17 cellular contexts compared by ENCODE assay signal in the genomic region with DNA sequence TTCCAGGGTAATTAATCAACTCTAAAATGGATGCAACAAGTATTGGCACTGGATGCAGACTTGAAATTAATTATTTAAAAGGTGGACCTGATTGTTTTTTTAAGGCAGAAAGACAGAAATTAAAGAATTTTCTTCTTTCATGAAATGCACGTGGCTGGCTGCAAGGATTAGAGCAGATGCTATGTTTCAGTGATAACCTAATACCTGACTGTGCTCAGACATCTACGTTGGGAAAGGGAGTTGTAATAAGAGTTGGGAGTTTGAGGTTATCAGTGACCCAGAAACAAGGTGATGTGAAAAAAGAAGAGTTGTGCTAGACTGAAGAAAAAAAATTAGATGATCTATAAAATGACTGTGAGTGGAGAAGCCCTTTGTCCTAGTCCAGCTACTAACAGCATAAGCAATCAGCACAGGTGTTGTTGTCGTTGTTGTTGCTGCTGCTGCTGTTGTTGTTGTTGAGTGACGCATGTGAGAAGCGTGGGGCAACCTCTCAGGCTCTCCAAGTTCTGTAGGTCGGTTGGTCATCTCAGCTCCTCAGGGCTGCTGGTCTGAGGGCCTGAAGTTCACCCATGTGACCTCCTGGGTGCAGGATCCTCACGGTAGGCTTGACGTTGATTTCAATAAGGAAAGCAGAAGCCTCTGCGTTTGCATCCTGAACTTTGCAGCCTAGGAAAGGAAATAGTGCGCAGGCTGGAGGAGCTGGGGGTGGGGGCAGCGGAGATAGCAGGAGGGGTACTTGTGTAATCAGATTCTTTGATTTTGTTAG. TPM values are rescaled to one million over a fixed set of nuclear protein-coding genes. Genes with fewer than 3 reads are reported as not detected.
DNase-seq lines count a peak whose midpoint lies in the region; ATAC-seq and TF ChIP-seq lines count a peak whose summit lies in the region.
"Had no signal": no experiment of that assay in that cellular context is flagged by ENCODE, and none has a peak within 500 bp of the region (broad histone marks: within the 10 kb centered on the region; RNA-seq: fewer than 3 reads in every experiment).

No MANE protein-coding gene starts in this region.

- peaks cover 5% of the 10 kb centered on the region; the same call in 1 of the 2 replicates for H3K36me3 ChIP-seq in HAP-1 (replicated peaks)
- no peaks in the 10 kb centered on the region for H3K36me3 ChIP-seq in neural progenitor cell
- H3K36me3 ChIP-seq in heart right ventricle: no peaks in the 10 kb centered on the region
- H3K36me3 ChIP-seq: esophagus squamous epithelium, upper lobe of left lung had no signal

- no peaks in the 10 kb centered on the region for H3K9me3 ChIP-seq in HAP-1
- no peaks in the 10 kb centered on the region for H3K9me3 ChIP-seq in neural progenitor cell (ENCODE audit: low read depth)
- no peaks in the 10 kb centered on the region for H3K9me3 ChIP-seq in heart right ventricle
- H3K9me3 ChIP-seq: esophagus squamous epithelium, upper lobe of left lung had no signal

- peaks cover 65% of the 10 kb centered on the region for H3K27me3 Mint-ChIP-seq in neural progenitor cell (ENCODE audit: insufficient read depth, low read depth)
- H3K27me3 Mint-ChIP-seq in activated CD4-positive, alpha-beta T cell treated with anti-CD3 and anti-CD28 coated beads for 36 hours: peaks cover 79% of the 10 kb centered on the region

- no peaks in the 10 kb centered on the region for H3K9me3 Mint-ChIP-seq in neural progenitor cell
- no peaks in the 10 kb centered on the region for H3K9me3 Mint-ChIP-seq in activated CD4-positive, alpha-beta T cell treated with anti-CD3 and anti-CD28 coated beads for 36 hours (ENCODE audit: low read depth)

- POLR2A ChIA-PET in activated CD4-positive, alpha-beta T cell treated with anti-CD3 and anti-CD28 coated beads for 36 hours (lab: Charles Lee): no interaction called here

- no peak for ATAC-seq in activated CD4-positive, alpha-beta T cell treated with anti-CD3 and anti-CD28 coated beads for 36 hours
- ATAC-seq in HG02938 (IDR thresholded peaks at IDR 0.05; ENCODE audit: unreplicated experiment): no peak
- no peak for ATAC-seq in HG02981 (IDR thresholded peaks at IDR 0.05; ENCODE audit: unreplicated experiment)
- ATAC-seq in heart right ventricle: no peak
- ATAC-seq: HCT116 had no signal

- peaks cover 98% of the 10 kb centered on the region for H4K20me1 ChIP-seq in neural progenitor cell (ENCODE audit: low read depth)

- peaks cover 53% of the 10 kb centered on the region for H3F3A ChIP-seq in neural progenitor cell (ENCODE audit: low read depth)

- H3K27me3 ChIP-seq in HAP-1 (ENCODE audit: low read depth): no peaks in the 10 kb centered on the region
- H3K27me3 ChIP-seq in neural progenitor cell: peaks cover 100% of the 10 kb centered on the region
- peaks cover 62 to 100% (median 100%) of the 10 kb centered on the region in 7 donors for H3K27me3 ChIP-seq in heart right ventricle

- CTCF ChIA-PET in activated CD4-positive, alpha-beta T cell treated with anti-CD3 and anti-CD28 coated beads for 36 hours (lab: Charles Lee): interaction anchor here (2.1 to 2.9 kb wide), 2 partner anchors 12 to 14 kb away, joined by 5 to 22 read pairs; no protein-coding TSS in a partner anchor

- H3K36me3 Mint-ChIP-seq in neural progenitor cell: peaks cover 28% of the 10 kb centered on the region
- H3K36me3 Mint-ChIP-seq in activated CD4-positive, alpha-beta T cell treated with anti-CD3 and anti-CD28 coated beads for 36 hours (ENCODE audit: low read depth): no peaks in the 10 kb centered on the region

- peak overlapping the region; percentile 33 for H3K4me3 ChIP-seq in HAP-1
- H3K4me3 ChIP-seq in neural progenitor cell: peak overlapping the region; percentile 41
- peak overlapping the region in 5 of 10 donors; percentile 3 to 44 (median 32) for H3K4me3 ChIP-seq in heart right ventricle
- H3K4me3 ChIP-seq: upper lobe of left lung had no signal

- H3K4me1 Mint-ChIP-seq in neural progenitor cell: peaks cover 70% of the 10 kb centered on the region
- peaks cover 13% of the 10 kb centered on the region for H3K4me1 Mint-ChIP-seq in activated CD4-positive, alpha-beta T cell treated with anti-CD3 and anti-CD28 coated beads for 36 hours

- H3K4me1 ChIP-seq in HAP-1 (peaks cover 25% of the 10 kb centered on the region), neural progenitor cell (peaks cover 18% of the 10 kb centered on the region), heart right ventricle (peaks cover 0 to 33% (median 18%) of the 10 kb centered on the region in 9 donors)

- no peak overlapping the region for H2AFZ ChIP-seq in neural progenitor cell (replicated peaks)

- in situ Hi-C loops in HAP-1 (cut with MboI; ENCODE audit: low sequenced_read_pairs): loop anchor here (25.0 kb wide), 1 partner anchor 476 kb away; a partner anchor contains a TSS

- H3K4me3 Mint-ChIP-seq in neural progenitor cell: peak overlapping the region; percentile 93
- no peak overlapping the region for H3K4me3 Mint-ChIP-seq in activated CD4-positive, alpha-beta T cell treated with anti-CD3 and anti-CD28 coated beads for 36 hours

- intact Hi-C loops in activated CD4-positive, alpha-beta T cell treated with anti-CD3 and anti-CD28 coated beads for 36 hours (cut with DNase I, micrococcal nuclease): no loop called here
- intact Hi-C loops in heart right ventricle (cut with DNase I): no loop called here

- no peak overlapping the region for H3K9ac ChIP-seq in neural progenitor cell

- TF ChIP-seq CTCF in neural progenitor cell (IDR thresholded peaks at IDR 0.05): no peak
- no peak for TF ChIP-seq CTCF in heart right ventricle (IDR thresholded peaks at IDR 0.05)

- H3K79me2 ChIP-seq in neural progenitor cell (ENCODE audit: low read depth): no peaks in the 10 kb centered on the region

- H3K27ac ChIP-seq in neural progenitor cell (no peak overlapping the region), heart right ventricle (no peak overlapping the region)
- H3K27ac ChIP-seq: C4-2B, esophagus squamous epithelium, upper lobe of left lung had no signal

- 3 to 5% methylated on average over 11 of the region's 11 CpGs for WGBS in heart right ventricle, 2 donors

- peak; percentile 42 for DNase-seq in Ammon's horn (ENCODE audit: low spot score)
- DNase-seq in HAP-1 (ENCODE audit: low spot score in 2 of 2): peak; percentile 16 to 54
- peak; percentile 45 for DNase-seq in fibroblast of gingiva (ENCODE audit: low read depth)
- peak; percentile 47 for DNase-seq in neural progenitor cell (ENCODE audit: low spot score)
- DNase-seq in activated CD4-positive, alpha-beta T cell treated with anti-CD3 and anti-CD28 coated beads for 36 hours: no peak
- DNase-seq in heart right ventricle: no peak
- DNase-seq: esophagus squamous epithelium, Kasumi-1 had no signal

- H3K27ac Mint-ChIP-seq in neural progenitor cell: peak overlapping the region; percentile 99
- H3K27ac Mint-ChIP-seq in activated CD4-positive, alpha-beta T cell treated with anti-CD3 and anti-CD28 coated beads for 36 hours: no peak overlapping the region

- H3K4me2 ChIP-seq in neural progenitor cell: peak overlapping the region; percentile 84

RNA-seq across cellular contexts. Expression of a gene that starts 7.6 kb away (rescaled TPM):
- total RNA-seq in neural progenitor cell (ENCODE audit: low replicate concordance) (0.25 TPM in 1 of 2 replicates, not detected in the other), heart right ventricle (under 1 TPM in 5 of 10 donors, not detected in 5; 0.08 to 0.61 (median 0.12) TPM)
- total RNA-seq in activated CD4-positive, alpha-beta T cell treated with anti-CD3 and anti-CD28 coated beads for 36 hours: not detected
- polyA plus RNA-seq in heart right ventricle: under 1 TPM; 0.04 to 0.59 TPM
- total RNA-seq: bronchial epithelial cell, pulmonary artery endothelial cell, RPMI7951, upper lobe of left lung had no signal
- polyA plus RNA-seq: keratinocyte had no signal

Comparison
In these comparisons a context has a peak if more than half of its experiments do, and no peak if none do; other contexts are left out.
1. DNase-seq: peak in Ammon's horn (single experiment), HAP-1 (2 of 2), fibroblast of gingiva (single experiment) and neural progenitor cell (single experiment); none in activated CD4-positive, alpha-beta T cell treated with anti-CD3 and anti-CD28 coated beads for 36 hours (single experiment) and heart right ventricle (0 of 2).